14 cellular contexts compared by ENCODE assay signal in genomic region chr17:44170135-44170498, GRCh38. TPM values are rescaled to one million over a fixed set of nuclear protein-coding genes. Genes with fewer than 3 reads are reported as not detected.
DNase-seq lines count a peak whose midpoint lies in the region; ATAC-seq and TF ChIP-seq lines count a peak whose summit lies in the region.
"Had no signal": no experiment of that assay in that cellular context is flagged by ENCODE, and none has a peak within 500 bp of the region (broad histone marks: within the 10 kb centered on the region; RNA-seq: fewer than 3 reads in every experiment).

No MANE protein-coding gene starts in this region.

- no peaks in the 10 kb centered on the region for H3K9me3 Mint-ChIP-seq in GM23338
- H3K9me3 Mint-ChIP-seq: activated T-cell treated with anti-CD3 and anti-CD28 coated beads, Interleukin-2, amount 50 U/mL, for 24 hours; H9; natural killer cell treated with Interleukin-12 subunit alpha and Interleukin-12 subunit beta and Interleukin-15 and Interleukin-18, amount 100 ng/mL, for 72 hours had no signal

- no peak overlapping the region for H2AFZ ChIP-seq in GM23338

- DNase-seq in GM23338 (ENCODE audit: low spot score) = no peak
- DNase-seq in right atrium auricular region (ENCODE audit: low spot score) = no peak
- no peak for DNase-seq in GF-D8 (lab: John Stamatoyannopoulos, UW)
- DNase-seq in epidermal melanocyte (ENCODE audit: insufficient read length, low spot score) = no peak
- DNase-seq: activated CD4-positive, alpha-beta T cell treated with anti-CD3 and anti-CD28 coated beads for 4 hours; activated T-cell treated with anti-CD3 and anti-CD28 coated beads, Interleukin-2, amount 50 U/mL, for 24 hours; KG1 had no signal

- H3K4me3 ChIP-seq in GM23338 = peak overlapping the region; percentile 34; the same call in 1 of the 2 replicates
- peak overlapping the region in 1 of 2 donors; percentile 47 for H3K4me3 ChIP-seq in right atrium auricular region
- H3K4me3 ChIP-seq in rectal smooth muscle tissue (ENCODE audit: low read length) = peak overlapping the region; percentile 62

- H3K4me1 ChIP-seq in GM23338 (ENCODE audit: insufficient read depth) (peaks cover 14% of the 10 kb centered on the region), right atrium auricular region (peaks cover 0 to 16% of the 10 kb centered on the region in 2 donors), rectal smooth muscle tissue (ENCODE audit: control insufficient read depth, insufficient read depth, low read length) (peaks cover 11% of the 10 kb centered on the region)

- H4K20me1 ChIP-seq in GM23338 (replicated peaks; ENCODE audit: insufficient read depth) = no peaks in the 10 kb centered on the region

- no peaks in the 10 kb centered on the region for H3K79me2 ChIP-seq in GM23338 (replicated peaks; ENCODE audit: insufficient read depth)

- no peaks in the 10 kb centered on the region for H3K9me2 ChIP-seq in GM23338 (ENCODE audit: insufficient read depth)

- peaks cover 11% of the 10 kb centered on the region for H3K27me3 Mint-ChIP-seq in GM23338 (ENCODE audit: insufficient read depth, low read depth, poor library complexity)
- H3K27me3 Mint-ChIP-seq: activated T-cell treated with anti-CD3 and anti-CD28 coated beads, Interleukin-2, amount 50 U/mL, for 24 hours; natural killer cell treated with Interleukin-12 subunit alpha and Interleukin-12 subunit beta and Interleukin-15 and Interleukin-18, amount 100 ng/mL, for 72 hours had no signal

- TF ChIP-seq CTCF in GM23338 (conservative IDR thresholded peaks at IDR 0.05; ENCODE audit: low read depth in 2 of 2) (no peak), VCaP (conservative IDR thresholded peaks at IDR 0.05) (no peak), right atrium auricular region (IDR thresholded peaks at IDR 0.05) (no peak)

- H3K36me3 ChIP-seq in GM23338 (ENCODE audit: insufficient read depth) (no peaks in the 10 kb centered on the region), right atrium auricular region (no peaks in the 10 kb centered on the region), rectal smooth muscle tissue (ENCODE audit: control insufficient read depth, insufficient read depth, low read length) (no peaks in the 10 kb centered on the region)

- H3F3A ChIP-seq in GM23338 (replicated peaks; ENCODE audit: low read depth) = peaks cover 9% of the 10 kb centered on the region; the same call in 1 of the 2 replicates

- peak overlapping the region; percentile 62 for H3K4me2 ChIP-seq in GM23338

- H3K36me3 Mint-ChIP-seq in GM23338 (ENCODE audit: low read depth) = peaks cover 2% of the 10 kb centered on the region; the same call in 2 of the 3 replicates
- H3K36me3 Mint-ChIP-seq: natural killer cell treated with Interleukin-12 subunit alpha and Interleukin-12 subunit beta and Interleukin-15 and Interleukin-18, amount 100 ng/mL, for 72 hours had no signal

- peaks cover 14% of the 10 kb centered on the region for H3K4me1 Mint-ChIP-seq in GM23338

- H3K4me3 Mint-ChIP-seq in GM23338 = 0 out of 3 replicates have a peak overlapping the region, but pooled peaks have one; percentile 22
- H3K4me3 Mint-ChIP-seq: activated T-cell treated with anti-CD3 and anti-CD28 coated beads, Interleukin-2, amount 50 U/mL, for 24 hours; H9; natural killer cell treated with Interleukin-12 subunit alpha and Interleukin-12 subunit beta and Interleukin-15 and Interleukin-18, amount 100 ng/mL, for 72 hours had no signal

- H3K27me3 ChIP-seq in GM23338 (ENCODE audit: insufficient read depth) = no peaks in the 10 kb centered on the region
- no peaks in the 10 kb centered on the region for H3K27me3 ChIP-seq in right atrium auricular region
- H3K27me3 ChIP-seq in rectal smooth muscle tissue (ENCODE audit: control insufficient read depth, insufficient read depth, low read length) = no peaks in the 10 kb centered on the region

- H3K9ac ChIP-seq in rectal smooth muscle tissue (ENCODE audit: low read length) = no peak overlapping the region

- no peak for ATAC-seq in GM23338
- ATAC-seq in GM18870 (IDR thresholded peaks at IDR 0.05; ENCODE audit: unreplicated experiment) = no peak
- ATAC-seq in GM21390 (IDR thresholded peaks at IDR 0.05; ENCODE audit: unreplicated experiment) = no peak
- ATAC-seq: natural killer cell treated with Interleukin-12 subunit alpha and Interleukin-12 subunit beta and Interleukin-15 and Interleukin-18, amount 100 ng/mL, for 72 hours had no signal

- no peaks in the 10 kb centered on the region for H3K9me3 ChIP-seq in right atrium auricular region

- no peak overlapping the region for H3K27ac Mint-ChIP-seq in GM23338
- H3K27ac Mint-ChIP-seq: activated T-cell treated with anti-CD3 and anti-CD28 coated beads, Interleukin-2, amount 50 U/mL, for 24 hours; natural killer cell treated with Interleukin-12 subunit alpha and Interleukin-12 subunit beta and Interleukin-15 and Interleukin-18, amount 100 ng/mL, for 72 hours had no signal

- H3K27ac ChIP-seq in GM23338 (ENCODE audit: low read depth) = no peak overlapping the region
- peak overlapping the region; percentile 63 for H3K27ac ChIP-seq in VCaP
- peak overlapping the region; percentile 85 to 94 for H3K27ac ChIP-seq in right atrium auricular region
- peak overlapping the region; percentile 83 for H3K27ac ChIP-seq in rectal smooth muscle tissue (ENCODE audit: low read depth, low read length)

TF ChIP-seq in GM23338, 12 proteins besides CTCF, POLR2A, EP300 and RAD21 (continues in another document):
- TF ChIP-seq EZH2 (IDR thresholded peaks at IDR 0.05; ENCODE audit: low read depth, unreplicated experiment) = no peak
- TF ChIP-seq ZNF114 (CRISPR knock-in tag; IDR thresholded peaks at IDR 0.05) = no peak
- TF ChIP-seq POLR2AphosphoS5 (IDR thresholded peaks at IDR 0.05; ENCODE audit: low read depth) = no peak
- TF ChIP-seq REST (IDR thresholded peaks at IDR 0.05; ENCODE audit: unreplicated experiment) = no peak
- no peak for TF ChIP-seq NANOG (IDR thresholded peaks at IDR 0.05; ENCODE audit: borderline replicate concordance)
- no peak for TF ChIP-seq JUNB (IDR thresholded peaks at IDR 0.05; ENCODE audit: unreplicated experiment)
- TF ChIP-seq, protein P1, sequence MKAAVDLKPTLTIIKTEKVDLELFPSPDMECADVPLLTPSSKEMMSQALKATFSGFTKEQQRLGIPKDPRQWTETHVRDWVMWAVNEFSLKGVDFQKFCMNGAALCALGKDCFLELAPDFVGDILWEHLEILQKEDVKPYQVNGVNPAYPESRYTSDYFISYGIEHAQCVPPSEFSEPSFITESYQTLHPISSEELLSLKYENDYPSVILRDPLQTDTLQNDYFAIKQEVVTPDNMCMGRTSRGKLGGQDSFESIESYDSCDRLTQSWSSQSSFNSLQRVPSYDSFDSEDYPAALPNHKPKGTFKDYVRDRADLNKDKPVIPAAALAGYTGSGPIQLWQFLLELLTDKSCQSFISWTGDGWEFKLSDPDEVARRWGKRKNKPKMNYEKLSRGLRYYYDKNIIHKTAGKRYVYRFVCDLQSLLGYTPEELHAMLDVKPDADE (IDR thresholded peaks at IDR 0.05) = no peak
- TF ChIP-seq EZH2phosphoT487 (IDR thresholded peaks at IDR 0.05; ENCODE audit: unreplicated experiment) = no peak
- no peak for TF ChIP-seq ZNF331 (CRISPR knock-in tag; IDR thresholded peaks at IDR 0.05; ENCODE audit: low read depth)

RNA-seq across cellular contexts. Expression of gene ASB16, which starts 0.4 kb away (rescaled TPM):
- not detected in 2 replicates for total RNA-seq in GM23338 (2014; rRNA removed; shearing (Covaris generic))
- polyA plus RNA-seq in GM23338 (2016; fragmentation: Nextera tagmentation; extraction: Ambion mirVana) = 0.21 and 0.47 TPM in 2 replicates
- 1 to 10 TPM; 8.3 TPM for total RNA-seq in right atrium auricular region
- total RNA-seq: left lobe of liver had no signal

RNA-seq across cellular contexts. Expression of gene TMUB2, which starts 16.7 kb away (rescaled TPM):
- 15.9 and 20.8 TPM in 2 replicates for total RNA-seq in GM23338 (2014; rRNA removed; shearing (Covaris generic))
- 16.5 and 17.0 TPM in 2 replicates for polyA plus RNA-seq in GM23338 (2016; fragmentation: Nextera tagmentation; extraction: Ambion mirVana)
- 10 to 100 TPM; 26.4 to 26.6 TPM for total RNA-seq in right atrium auricular region

RNA-seq across cellular contexts. Expression of gene HROB, which starts 28.4 kb away (rescaled TPM):
- 17.0 and 19.0 TPM in 2 replicates for total RNA-seq in GM23338 (2014; rRNA removed; shearing (Covaris generic))
- 9.3 TPM in 2 replicates for polyA plus RNA-seq in GM23338 (2016; fragmentation: Nextera tagmentation; extraction: Ambion mirVana)
- total RNA-seq in right atrium auricular region = under 1 TPM; 0.59 to 0.94 TPM

RNA-seq across cellular contexts. Expression of gene ATXN7L3, which starts 29.6 kb away (rescaled TPM):
- 79.3 and 95.0 TPM in 2 replicates for total RNA-seq in GM23338 (2014; rRNA removed; shearing (Covaris generic))
- polyA plus RNA-seq in GM23338 (2016; fragmentation: Nextera tagmentation; extraction: Ambion mirVana) = 20.3 and 20.6 TPM in 2 replicates
- total RNA-seq in right atrium auricular region = 10 to 100 TPM; 24.5 to 38.9 TPM

RNA-seq across cellular contexts. Expression of gene HDAC5, which starts 46.7 kb away (rescaled TPM):
- 71.1 and 86.9 TPM in 2 replicates for total RNA-seq in GM23338 (2014; rRNA removed; shearing (Covaris generic))
- 16.9 TPM in 2 replicates for polyA plus RNA-seq in GM23338 (2016; fragmentation: Nextera tagmentation; extraction: Ambion mirVana)
- 100 to 1,000 TPM in 1 of 2 donors, 10 to 100 TPM in 1; 80.0 to 138 TPM for total RNA-seq in right atrium auricular region
